In the genomic region with DNA sequence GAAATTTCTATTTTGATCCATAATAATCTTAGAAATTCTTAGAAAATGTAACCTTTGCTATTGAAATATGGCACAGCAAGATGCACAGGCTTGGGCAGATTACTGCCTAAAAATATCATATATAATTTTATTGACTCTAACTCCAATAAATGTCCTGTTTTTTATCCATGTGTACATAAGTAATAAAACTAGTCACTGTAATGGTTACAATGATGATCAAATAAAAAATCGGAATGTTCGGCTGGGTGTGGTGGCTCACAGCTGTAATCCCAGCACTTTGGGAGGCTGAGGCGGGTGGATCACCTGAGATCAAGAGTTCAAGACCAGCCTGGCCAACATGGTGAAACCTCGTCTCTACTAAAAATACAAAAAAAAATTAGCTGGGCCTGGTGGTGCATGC, we compare ENCODE assay signal across 5 cellular contexts. TPM values are rescaled to one million over a fixed set of nuclear protein-coding genes. Genes with fewer than 3 reads are reported as not detected.
"Had no signal": no experiment of that assay in that cellular context is flagged by ENCODE, and none has a peak within 500 bp of the region (broad histone marks: within the 10 kb centered on the region; RNA-seq: fewer than 3 reads in every experiment).

No MANE protein-coding gene starts in this region.

RNA-seq across cellular contexts. Expression of gene FOXP2, which starts 26.3 kb away (rescaled TPM):
- total RNA-seq: naive thymus-derived CD4-positive, alpha-beta T cell; naive thymus-derived CD8-positive, alpha-beta T cell; natural killer cell; natural killer cell treated with Interleukin-12 subunit alpha and Interleukin-12 subunit beta and Interleukin-15 and Interleukin-18, amount 100 ng/mL, for 72 hours; pulmonary artery endothelial cell had no signal
